ENCODE assay signal across 11 cellular contexts in the genomic region with DNA sequence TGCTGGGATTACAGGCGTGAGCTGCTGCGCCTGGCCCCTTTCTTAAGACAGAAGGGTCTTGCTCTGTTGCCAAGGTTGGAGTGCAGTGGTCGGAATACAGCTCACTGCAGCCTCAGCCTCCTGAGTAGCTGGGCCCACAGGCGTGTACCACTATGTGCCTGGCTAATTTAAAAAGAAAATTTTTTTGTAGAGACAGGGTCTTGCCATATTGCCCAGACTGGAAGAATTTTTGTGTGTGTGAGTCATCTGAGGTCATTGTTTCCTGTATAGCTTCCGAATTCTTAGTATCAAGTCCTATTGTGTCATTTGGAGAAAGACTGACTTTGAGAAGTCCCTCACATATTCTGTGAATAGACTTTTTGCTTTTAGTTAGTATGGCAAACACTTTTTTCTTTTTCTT. TPM values are rescaled to one million over a fixed set of nuclear protein-coding genes. Genes with fewer than 3 reads are reported as not detected.
DNase-seq lines count a peak whose midpoint lies in the region; ATAC-seq, FAIRE-seq and TF ChIP-seq lines count a peak whose summit lies in the region.
"Had no signal": no experiment of that assay in that cellular context is flagged by ENCODE, and none has a peak within 500 bp of the region (broad histone marks: within the 10 kb centered on the region; RNA-seq: fewer than 3 reads in every experiment).

No MANE protein-coding gene starts in this region.

- H3K36me3 ChIP-seq in GM23248 (ENCODE audit: low read depth) (no peaks in the 10 kb centered on the region), GM12878 (ENCODE audit: control insufficient read depth in 2 of 2, insufficient read depth in 2 of 2, low read length in 1 of 2) (peaks cover 4 to 5% of the 10 kb centered on the region in 2 experiments; a peak in 2 of 4 replicates), psoas muscle (ENCODE audit: insufficient read depth in 1 of 2, low read depth in 1 of 2) (no peaks in the 10 kb centered on the region)

- H4K20me1 ChIP-seq in GM23248 (ENCODE audit: insufficient read depth) = no peaks in the 10 kb centered on the region; the same call in 1 of the 2 replicates
- H4K20me1 ChIP-seq in GM12878 (ENCODE audit: control insufficient read depth, insufficient read depth) = peaks cover 15% of the 10 kb centered on the region

- POLR2A ChIA-PET in GM12878 (lab: Charles Lee) = interaction anchor here (0.6 kb wide), 1 partner anchor 52 kb away, joined by 3 read pairs; no protein-coding TSS in a partner anchor

- H2AFZ ChIP-seq in GM23248 (no peak overlapping the region), GM12878 (ENCODE audit: control insufficient read depth, low read depth, low read length) (no peak overlapping the region)

- RAD21 ChIA-PET in GM12878 (lab: Charles Lee; ENCODE audit: unreplicated experiment) = interaction anchor here (1.1 kb wide), 2 partner anchors 68 to 127 kb away, joined by 3 read pairs; no protein-coding TSS in a partner anchor

- ATAC-seq in GM12878 (no peak), psoas muscle (no peak)

- no peak for FAIRE-seq in RCC 7860 (lab: Jason Lieb, UNC)
- peak; percentile 27 for FAIRE-seq in GM12878 (lab: Jason Lieb, UNC)

- H3K27me3 ChIP-seq in GM23248 (replicated peaks; ENCODE audit: insufficient read depth) (no peaks in the 10 kb centered on the region), GM12878 (replicated peaks in 1 of 2; ENCODE audit: control insufficient read depth in 2 of 2, insufficient read depth in 2 of 2, low read length in 1 of 2) (no peaks in the 10 kb centered on the region), psoas muscle (ENCODE audit: insufficient read depth in 3 of 3, low read length in 2 of 3) (no peaks in the 10 kb centered on the region)

- intact Hi-C loops in GM12878 (cut with micrococcal nuclease; ENCODE audit: unreplicated experiment) (no loop called here), psoas muscle (cut with DNase I) (no loop called here)

- H3K27ac ChIP-seq in GM23248 (peak overlapping the region; percentile 53), GM12878 (ENCODE audit: control insufficient read depth, insufficient read depth) (0 out of 2 replicates have a peak overlapping the region, but pooled peaks have one; percentile 1), psoas muscle (peak overlapping the region; percentile 12)

- H3K9ac ChIP-seq in GM23248 (no peak overlapping the region), GM12878 (ENCODE audit: control insufficient read depth, insufficient read depth, low read length) (no peak overlapping the region)

- no peak for TF ChIP-seq RAD21 in GM12878 (IDR thresholded peaks at IDR 0.05; ENCODE audit: insufficient read depth, low read depth, low read length)

- peaks cover 92% of the 10 kb centered on the region for H3K79me2 ChIP-seq in GM23248 (ENCODE audit: insufficient read depth)
- peaks cover 91% of the 10 kb centered on the region for H3K79me2 ChIP-seq in GM12878 (ENCODE audit: control insufficient read depth, insufficient read depth, low read length)

- H3K4me2 ChIP-seq in GM23248 (ENCODE audit: unreplicated experiment) (peak overlapping the region; percentile 56), GM12878 (ENCODE audit: control insufficient read depth, insufficient read depth) (peak overlapping the region; percentile 21; the same call in 1 of the 2 replicates)

- no peaks in the 10 kb centered on the region for H3K9me2 ChIP-seq in GM23248 (ENCODE audit: insufficient read depth)

- CTCF ChIA-PET in GM12878 (lab: Yijun Ruan, JAX) = interaction anchor here (1.4 to 5.7 kb wide), 3 partner anchors 15 to 68 kb away, joined by 3 to 30 read pairs (median 4); a partner anchor contains a TSS

- BruUV-seq in GM12878 (replicated peaks; lab: Mats Ljungman, UMichigan) = no TSS peak

- DNase-seq in GM23248 (peak; percentile 69), RCC 7860 (ENCODE audit: low spot score) (peak; percentile 43), GM12878 (ENCODE audit: low read depth, low spot score) (no peak), psoas muscle (no peak), midbrain (lab: John Stamatoyannopoulos, UW) (no peak), SW480 (ENCODE audit: low spot score) (no peak), COR-L47 (lab: John Stamatoyannopoulos, UW) (no peak)
- DNase-seq: activated CD4-positive, alpha-beta T cell treated with anti-CD3 and anti-CD28 coated beads for 48 hours; H9; mesendoderm; NCI-H524 had no signal

- TF ChIP-seq POLR2A in GM12878 (IDR thresholded peaks at IDR 0.05; ENCODE audit: low read depth, low read length) = no peak

- TF ChIP-seq CTCF in GM12878 (IDR thresholded peaks at IDR 0.05 in 2 of 3, conservative IDR thresholded peaks at IDR 0.05 in 1 of 3; ENCODE audit: control insufficient read depth in 2 of 3, extremely low read depth in 1 of 3, insufficient read depth in 1 of 3, low read depth in 3 of 3, low read length in 3 of 3) (no peak), psoas muscle (IDR thresholded peaks at IDR 0.05) (no peak)

- H3F3A ChIP-seq in GM23248 (ENCODE audit: insufficient read depth) = peaks cover 50% of the 10 kb centered on the region

- H3K4me3 ChIP-seq in GM23248 (0 out of 2 replicates have a peak overlapping the region, but pooled peaks have one; percentile 11), GM12878 (peak overlapping the region; percentile 53; the same call in 1 of the 2 replicates), psoas muscle (no peak overlapping the region)

- peaks cover 46% of the 10 kb centered on the region for H3K4me1 ChIP-seq in GM23248 (ENCODE audit: insufficient read depth)
- peaks cover 9% of the 10 kb centered on the region for H3K4me1 ChIP-seq in GM12878 (ENCODE audit: control insufficient read depth, insufficient read depth, low read length)
- peaks cover 76% of the 10 kb centered on the region for H3K4me1 ChIP-seq in psoas muscle

- SMC1A ChIA-PET in GM12878 (lab: Charles Lee; ENCODE audit: uncharacterized antibody, unreplicated experiment) = interaction anchor here (1.4 to 5.8 kb wide), 4 partner anchors 8 to 54 kb away, joined by 4 to 37 read pairs (median 7); no protein-coding TSS in a partner anchor

- in situ Hi-C loops in GM23248 (cut with MboI) = loop anchor here (25.0 kb wide), 1 partner anchor 284 kb away; no protein-coding TSS in a partner anchor
- in situ Hi-C loops in GM12878 (cut with MboI) = no loop called here

- H3K9me3 ChIP-seq in GM23248 (ENCODE audit: low read depth) = no peaks in the 10 kb centered on the region
- no peaks in the 10 kb centered on the region for H3K9me3 ChIP-seq in GM12878 (replicated peaks; ENCODE audit: control insufficient read depth, insufficient read depth, low read length)
- H3K9me3 ChIP-seq in psoas muscle = no peaks in the 10 kb centered on the region

- no peak for TF ChIP-seq EP300 in GM12878 (IDR thresholded peaks at IDR 0.05; ENCODE audit: borderline replicate concordance in 1 of 2, control insufficient read depth in 1 of 2, low read depth in 2 of 2, low read length in 2 of 2)

- 72 to 75% methylated on average over 5 of the region's 5 CpGs for WGBS in GM23248 (ENCODE audit: low coverage in 1 of 2, low lambda C conversion rate in 2 of 2, missing lambda C conversion rate in 2 of 2), 2 experiments
- 16% methylated on average over 5 of the region's 5 CpGs for WGBS in GM12878 (ENCODE audit: insufficient coverage, insufficient replicate concordance, low lambda C conversion rate, missing lambda C conversion rate)
- WGBS in psoas muscle, 3 donors = 79 to 94% (median 86%) methylated on average over 5 of the region's 5 CpGs

RNA-seq across cellular contexts. Expression of a gene that starts 4.7 kb away (rescaled TPM):
- 78.8 and 92.6 TPM in 2 replicates for total RNA-seq in GM23248 (2014; rRNA removed; shearing (Covaris generic))
- polyA plus RNA-seq in GM23248 (2016; fragmentation: Nextera tagmentation; extraction: Ambion mirVana) (61.1 and 63.8 TPM in 2 replicates), GM12878 (2011; rRNA removed) (93.8 and 132 TPM in 2 replicates), GM12878 (2014; fragmentation: Illumina TruSeq; extraction: Trizol) (77.8 and 158 TPM in 2 replicates), GM12878 (2014; fragmentation: Nextera tagmentation; extraction: Ambion mirVana) (10 to 100 TPM in 1 of 2 experiments, 1 to 10 TPM in 1; 5.6 to 14.7 TPM), GM12878 (2014; rRNA removed) (157 and 182 TPM in 2 replicates), GM12878 (2016; fragmentation: Nextera tagmentation; extraction: Ambion mirVana) (100 to 1,000 TPM; 106 to 113 TPM), psoas muscle (100 to 1,000 TPM in 2 of 3 donors, 10 to 100 TPM in 1; 75.9 to 184 (median 156) TPM)
- total RNA-seq in GM12878 (2013; cell fraction: nucleolus; rRNA removed) = 30.7 and 31.8 TPM in 2 replicates
- total RNA-seq in GM12878 (2014; rRNA removed) (110 and 114 TPM in 2 replicates), GM12878 (2014; rRNA removed; fragmentation: Illumina TruSeq; extraction: Trizol) (95.7 and 99.0 TPM in 2 replicates), GM12878 (2021) (207 and 213 TPM in 2 replicates), psoas muscle (100 to 1,000 TPM in 3 of 4 donors, 10 to 100 TPM in 1; 80.7 to 144 (median 138) TPM)
- 69.2 TPM for polyA plus RNA-seq in GM12878 (2011; ENCODE audit: low read depth)
- 229 and 233 TPM in 2 replicates for polyA plus RNA-seq in GM12878 (2011; cell fraction: cytosol; rRNA removed)
- 92.8 and 95.5 TPM in 2 replicates for polyA plus RNA-seq in GM12878 (2011; cell fraction: nucleus; rRNA removed)
- polyA plus RNA-seq in GM12878 (2012) = 98.4 and 98.9 TPM in 2 replicates
- polyA minus RNA-seq in GM12878 (2011; rRNA and poly(A)+ RNA removed) = 70.2 and 111 TPM in 2 replicates
- polyA minus RNA-seq in GM12878 (2011; cell fraction: cytosol; rRNA and poly(A)+ RNA removed) = 55.7 and 58.5 TPM in 2 replicates
- 15.0 and 24.8 TPM in 2 replicates for polyA minus RNA-seq in GM12878 (2011; cell fraction: nucleus; rRNA and poly(A)+ RNA removed)

RNA-seq across cellular contexts. Expression of a gene that starts 19.4 kb away (rescaled TPM):
- total RNA-seq in GM23248 (2014; rRNA removed; shearing (Covaris generic)) = 20.2 and 27.8 TPM in 2 replicates
- polyA plus RNA-seq in GM23248 (2016; fragmentation: Nextera tagmentation; extraction: Ambion mirVana) (16.9 and 17.1 TPM in 2 replicates), GM12878 (2011; rRNA removed) (16.1 and 23.8 TPM in 2 replicates), GM12878 (2014; fragmentation: Illumina TruSeq; extraction: Trizol) (10.2 and 15.0 TPM in 2 replicates), GM12878 (2014; fragmentation: Nextera tagmentation; extraction: Ambion mirVana) (1 to 10 TPM; 6.1 to 6.2 TPM), GM12878 (2014; rRNA removed) (16.8 and 17.0 TPM in 2 replicates), GM12878 (2016; fragmentation: Nextera tagmentation; extraction: Ambion mirVana) (10 to 100 TPM; 16.8 to 19.0 TPM), psoas muscle (10 to 100 TPM in 2 of 3 donors, 1 to 10 TPM in 1; 7.4 to 26.6 (median 14.8) TPM)
- total RNA-seq in GM12878 (2013; cell fraction: nucleolus; rRNA removed) = 65.2 and 68.2 TPM in 2 replicates
- total RNA-seq in GM12878 (2014; rRNA removed) (11.6 and 13.2 TPM in 2 replicates), GM12878 (2014; rRNA removed; fragmentation: Illumina TruSeq; extraction: Trizol) (9.9 and 10.5 TPM in 2 replicates), GM12878 (2021) (13.2 and 15.5 TPM in 2 replicates), psoas muscle (10 to 100 TPM; 14.7 to 24.4 (median 19.8) TPM)
- 7.5 TPM for polyA plus RNA-seq in GM12878 (2011; ENCODE audit: low read depth)
- polyA plus RNA-seq in GM12878 (2011; cell fraction: cytosol; rRNA removed) = 24.7 and 31.1 TPM in 2 replicates
- 33.4 and 48.5 TPM in 2 replicates for polyA plus RNA-seq in GM12878 (2011; cell fraction: nucleus; rRNA removed)
- polyA plus RNA-seq in GM12878 (2012) = 10.0 and 16.2 TPM in 2 replicates
- 30.0 and 30.9 TPM in 2 replicates for polyA minus RNA-seq in GM12878 (2011; rRNA and poly(A)+ RNA removed)
- 6.1 and 9.3 TPM in 2 replicates for polyA minus RNA-seq in GM12878 (2011; cell fraction: cytosol; rRNA and poly(A)+ RNA removed)
- polyA minus RNA-seq in GM12878 (2011; cell fraction: nucleus; rRNA and poly(A)+ RNA removed) = 12.5 and 17.8 TPM in 2 replicates

Comparison
In these comparisons a context has a peak if more than half of its experiments do, and no peak if none do; other contexts are left out.
1. DNase-seq: peak in GM23248 (single experiment) and RCC 7860 (single experiment); none in GM12878 (single experiment), psoas muscle (0 of 2), midbrain (single experiment), SW480 (single experiment) and COR-L47 (single experiment).
2. H3K27ac ChIP-seq: peak in every context shown above with its lines; median percentile 53 in GM23248; 12 in psoas muscle; 1 in GM12878.